20 cellular contexts compared by ENCODE assay signal in genomic region chr1:163337631-163338030, GRCh38.
"Had no signal": no experiment of that assay in that cellular context is flagged by ENCODE, and none has a peak within 500 bp of the region (broad histone marks: within the 10 kb centered on the region; RNA-seq: fewer than 3 reads in every experiment).

No MANE protein-coding gene starts in this region.

- H3K4me1 ChIP-seq: right atrium auricular region, tibial artery, vagina had no signal

- H3K4me3 ChIP-seq: right atrium auricular region, skin epidermis, tibial artery, vagina had no signal

- H3K4me1 Mint-ChIP-seq: activated CD4-positive, alpha-beta T cell treated with anti-CD3 and anti-CD28 coated beads for 36 hours; activated naive CD4-positive, alpha-beta T cell treated with anti-CD3 and anti-CD28 coated beads, Interleukin-2, amount 50 U/mL, for 24 hours; stimulated activated naive B cell treated with anti-CD40 and anti-IgM and Interleukin-4, amounts not matched to agents 10 μg/mL and 1 μg/mL and 100 μg/mL, for 72 hours had no signal

- H3K27ac Mint-ChIP-seq: activated CD4-positive, alpha-beta T cell treated with anti-CD3 and anti-CD28 coated beads for 36 hours; activated CD8-positive, alpha-beta T cell treated with anti-CD3 and anti-CD28 coated beads for 36 hours; activated naive CD4-positive, alpha-beta T cell treated with anti-CD3 and anti-CD28 coated beads, Interleukin-2, amount 50 U/mL, for 24 hours; effector memory CD8-positive, alpha-beta T cell; natural killer cell treated with Interleukin-12 subunit alpha and Interleukin-12 subunit beta and Interleukin-15 and Interleukin-18, amount 100 ng/mL, for 72 hours; stimulated activated naive B cell treated with anti-CD40 and anti-IgM and Interleukin-4, amounts not matched to agents 10 μg/mL and 1 μg/mL and 100 μg/mL, for 72 hours had no signal

- DNase-seq: activated CD4-positive, alpha-beta T cell treated with anti-CD3 and anti-CD28 coated beads for 36 hours; activated CD8-positive, alpha-beta T cell treated with anti-CD3 and anti-CD28 coated beads for 36 hours; activated effector memory CD4-positive, alpha-beta T cell treated with anti-CD3 and anti-CD28 coated beads, Interleukin-2, amount 50 U/mL, for 16 hours; activated T-cell treated with anti-CD3 and anti-CD28 coated beads, Interleukin-2, amount 50 U/mL, for 4 hours; amygdala; dermis blood vessel endothelial cell; effector memory CD8-positive, alpha-beta T cell; glutamatergic neuron; hypothalamus; kidney glomerular epithelial cell; posterior cingulate gyrus; stimulated activated CD4-positive, alpha-beta T cell treated with anti-CD3 and anti-CD28 coated beads, Interleukin-15, amount 100 ng/mL, for 24 hours; stimulated activated CD4-positive, alpha-beta T cell treated with anti-CD3 and anti-CD28 coated beads, Interleukin-4, amount 100 ng/mL, for 1 hour; stimulated activated naive B cell treated with anti-CD40 and anti-IgM and Interleukin-4, amounts not matched to agents 10 μg/mL and 1 μg/mL and 100 μg/mL, for 72 hours; tibial artery had no signal

- H3K27me3 ChIP-seq: right atrium auricular region, tibial artery, vagina had no signal

- ATAC-seq: activated CD4-positive, alpha-beta T cell treated with anti-CD3 and anti-CD28 coated beads for 36 hours; activated CD8-positive, alpha-beta T cell treated with anti-CD3 and anti-CD28 coated beads for 36 hours; activated T-cell treated with anti-CD3 and anti-CD28 coated beads, Interleukin-2, amount 50 U/mL, for 4 hours; effector memory CD8-positive, alpha-beta T cell; natural killer cell treated with Interleukin-12 subunit alpha and Interleukin-12 subunit beta and Interleukin-15 and Interleukin-18, amount 100 ng/mL, for 72 hours; stimulated activated naive B cell treated with anti-CD40 and anti-IgM and Interleukin-4, amounts not matched to agents 10 μg/mL and 1 μg/mL and 100 μg/mL, for 72 hours had no signal

- H3K4me3 Mint-ChIP-seq: activated CD4-positive, alpha-beta T cell treated with anti-CD3 and anti-CD28 coated beads for 36 hours; activated CD8-positive, alpha-beta T cell treated with anti-CD3 and anti-CD28 coated beads for 36 hours; activated naive CD4-positive, alpha-beta T cell treated with anti-CD3 and anti-CD28 coated beads, Interleukin-2, amount 50 U/mL, for 24 hours; activated T-cell treated with anti-CD3 and anti-CD28 coated beads, Interleukin-2, amount 50 U/mL, for 4 hours; effector memory CD8-positive, alpha-beta T cell; natural killer cell treated with Interleukin-12 subunit alpha and Interleukin-12 subunit beta and Interleukin-15 and Interleukin-18, amount 100 ng/mL, for 72 hours; stimulated activated naive B cell treated with anti-CD40 and anti-IgM and Interleukin-4, amounts not matched to agents 10 μg/mL and 1 μg/mL and 100 μg/mL, for 72 hours had no signal

- H3K36me3 ChIP-seq: right atrium auricular region, tibial artery, vagina had no signal

- H3K27me3 Mint-ChIP-seq: activated CD4-positive, alpha-beta T cell treated with anti-CD3 and anti-CD28 coated beads for 36 hours; activated CD8-positive, alpha-beta T cell treated with anti-CD3 and anti-CD28 coated beads for 36 hours; activated naive CD4-positive, alpha-beta T cell treated with anti-CD3 and anti-CD28 coated beads, Interleukin-2, amount 50 U/mL, for 24 hours; effector memory CD8-positive, alpha-beta T cell; natural killer cell treated with Interleukin-12 subunit alpha and Interleukin-12 subunit beta and Interleukin-15 and Interleukin-18, amount 100 ng/mL, for 72 hours; stimulated activated naive B cell treated with anti-CD40 and anti-IgM and Interleukin-4, amounts not matched to agents 10 μg/mL and 1 μg/mL and 100 μg/mL, for 72 hours had no signal

- H3K9me3 ChIP-seq: right atrium auricular region, tibial artery, vagina had no signal
